ENCODE assay signal across 2 cellular contexts in the genomic region with DNA sequence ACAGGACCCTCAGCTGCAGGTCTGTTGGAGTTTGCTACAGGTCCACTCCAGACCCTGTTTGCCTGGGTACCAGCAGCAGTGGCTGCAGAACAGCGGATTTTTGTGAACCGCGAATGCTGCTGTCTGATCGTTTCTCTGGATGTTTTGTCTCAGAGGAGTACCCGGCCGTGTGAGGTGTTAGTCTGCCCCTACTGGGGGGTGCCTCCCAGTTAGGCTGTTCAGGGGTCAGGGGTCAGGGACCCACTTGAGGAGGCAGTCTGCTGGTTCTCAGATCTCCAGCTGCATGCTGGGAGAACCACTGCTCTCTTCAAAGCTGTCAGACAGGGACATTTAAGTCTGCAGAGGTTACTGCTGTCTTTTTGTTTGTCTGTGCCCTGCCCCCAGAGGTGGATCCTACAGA. TPM values are rescaled to one million over a fixed set of nuclear protein-coding genes. Genes with fewer than 3 reads are reported as not detected.
"Had no signal": no experiment of that assay in that cellular context is flagged by ENCODE, and none has a peak within 500 bp of the region (broad histone marks: within the 10 kb centered on the region; RNA-seq: fewer than 3 reads in every experiment).

No MANE protein-coding gene starts in this region.

RNA-seq across cellular contexts. Expression of a gene that starts 42.2 kb away (rescaled TPM):
- total RNA-seq: dermis microvascular lymphatic vessel endothelial cell, endothelial cell of umbilical vein had no signal
- polyA plus RNA-seq: endothelial cell of umbilical vein had no signal
